In the genomic region with DNA sequence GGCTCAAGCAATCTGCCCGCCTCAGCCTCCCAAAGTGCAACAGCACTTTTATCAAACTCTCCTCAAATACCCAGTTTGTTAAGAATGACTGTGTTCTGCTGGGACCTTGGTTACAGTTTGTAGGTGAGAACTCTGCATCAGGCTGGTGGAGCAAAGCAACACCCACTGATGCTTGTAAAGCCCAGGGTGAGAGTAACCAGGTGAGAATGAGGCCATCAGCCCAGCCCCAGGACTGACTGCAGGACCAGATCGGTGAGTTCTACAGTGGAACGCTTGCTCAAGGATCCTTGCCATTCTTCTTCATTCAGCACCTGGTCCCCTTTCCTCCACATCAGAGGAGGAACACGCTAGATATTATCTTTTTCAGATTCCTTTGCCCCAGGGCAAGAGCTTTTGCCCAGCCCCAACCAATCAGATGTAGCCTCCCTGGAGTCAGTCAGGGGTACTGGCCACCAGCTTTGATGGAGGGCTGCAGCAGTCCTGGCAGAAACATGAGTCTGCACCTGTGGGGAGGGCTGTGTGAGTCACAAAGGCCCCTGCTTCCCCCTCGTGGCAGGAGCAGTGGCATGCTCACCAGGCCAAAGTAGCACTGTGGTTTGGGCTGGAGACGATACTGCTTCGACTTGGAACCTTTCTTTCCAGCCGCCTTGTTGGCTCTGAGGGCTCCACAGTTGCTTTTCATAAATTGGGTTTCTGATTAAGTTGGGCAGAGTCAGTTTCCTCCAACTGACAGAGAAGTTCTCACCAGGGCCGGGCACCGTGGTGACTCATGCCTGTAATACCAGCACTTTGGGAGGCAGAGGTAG, we compare ENCODE assay signal across 8 cellular contexts. TPM values are rescaled to one million over a fixed set of nuclear protein-coding genes. Genes with fewer than 3 reads are reported as not detected.
DNase-seq lines count a peak whose midpoint lies in the region; TF ChIP-seq lines count a peak whose summit lies in the region.

No MANE protein-coding gene starts in this region.

- DNase-seq in NCI-H526 (lab: John Stamatoyannopoulos, UW) (peak; percentile 26 to 59), NCI-H526 treated with DMSO at 0.1 percent for 48 hours (lab: John Stamatoyannopoulos, UW) (no peak), ascending aorta (ENCODE audit: low spot score in 2 of 2) (peak; percentile 35 to 81), iPS-NIHi7 (ENCODE audit: extremely low spot score) (peak; percentile 96), occipital lobe (lab: John Stamatoyannopoulos, UW) (no peak)
- DNase-seq in T-helper 2 cell treated with Interferon-gamma antibody and Interleukin-4, amounts not matched to agents 5 μg/mL and 100 μg/mL, for 36 hours (ENCODE audit: low spot score), result peak; percentile 64
- peak; percentile 66 for DNase-seq in stimulated activated CD4-positive, alpha-beta T cell treated with anti-CD3 and anti-CD28 coated beads, Interleukin-4, amount 100 ng/mL, for 1 hour

- H3K27ac Mint-ChIP-seq in T-helper 2 cell treated with Interferon-gamma antibody and Interleukin-4, amounts not matched to agents 5 μg/mL and 100 μg/mL, for 36 hours, result peak overlapping the region; percentile 69

- H3K9me3 ChIP-seq in HUES48 (ENCODE audit: control insufficient read depth, insufficient read depth, low read length), result no peaks in the 10 kb centered on the region
- no peaks in the 10 kb centered on the region for H3K9me3 ChIP-seq in ascending aorta

- peak overlapping the region; percentile 51 for H3K4me3 Mint-ChIP-seq in T-helper 2 cell treated with Interferon-gamma antibody and Interleukin-4, amounts not matched to agents 5 μg/mL and 100 μg/mL, for 36 hours

- peaks cover 5% of the 10 kb centered on the region for H3K27me3 Mint-ChIP-seq in T-helper 2 cell treated with Interferon-gamma antibody and Interleukin-4, amounts not matched to agents 5 μg/mL and 100 μg/mL, for 36 hours (ENCODE audit: low read depth)

- H3K4me3 ChIP-seq in HUES48 (ENCODE audit: low read depth, low read length) (no peak overlapping the region), ascending aorta (no peak overlapping the region)

- intact Hi-C loops in ascending aorta (cut with DNase I), result loop anchor here (1.0 to 5.0 kb wide), 2 partner anchors 42 to 130 kb away; a partner anchor contains a TSS

- no peaks in the 10 kb centered on the region for H3K9me3 Mint-ChIP-seq in T-helper 2 cell treated with Interferon-gamma antibody and Interleukin-4, amounts not matched to agents 5 μg/mL and 100 μg/mL, for 36 hours

- peaks cover 32% of the 10 kb centered on the region for H3K4me1 ChIP-seq in HUES48 (ENCODE audit: control insufficient read depth, insufficient read depth, low read length)
- H3K4me1 ChIP-seq in ascending aorta, result peaks cover 0 to 23% of the 10 kb centered on the region in 2 donors

- H3K4me1 Mint-ChIP-seq in T-helper 2 cell treated with Interferon-gamma antibody and Interleukin-4, amounts not matched to agents 5 μg/mL and 100 μg/mL, for 36 hours (ENCODE audit: low read depth), result peaks cover 38% of the 10 kb centered on the region

- TF ChIP-seq CTCF in ascending aorta (IDR thresholded peaks at IDR 0.05), result peak; percentile 34 to 58 (median 52)

- H3K27me3 ChIP-seq in HUES48 (ENCODE audit: control insufficient read depth, insufficient read depth, low read length), result 0 out of 2 replicates have a peak, but pooled peaks cover 3% of the 10 kb centered on the region
- H3K27me3 ChIP-seq in ascending aorta, result no peaks in the 10 kb centered on the region

- peaks cover 3% of the 10 kb centered on the region for H3K36me3 Mint-ChIP-seq in T-helper 2 cell treated with Interferon-gamma antibody and Interleukin-4, amounts not matched to agents 5 μg/mL and 100 μg/mL, for 36 hours (ENCODE audit: low read depth)

- H3K27ac ChIP-seq in HUES48 (ENCODE audit: low read depth, low read length) (peak overlapping the region; percentile 36), ascending aorta (peak overlapping the region; percentile 69 to 76)

- H3K36me3 ChIP-seq in HUES48 (ENCODE audit: control insufficient read depth, insufficient read depth, low read length) (no peaks in the 10 kb centered on the region), ascending aorta (no peaks in the 10 kb centered on the region)

- H3K9ac ChIP-seq in HUES48 (ENCODE audit: low read depth, low read length), result no peak overlapping the region

RNA-seq across cellular contexts. Expression of a gene that starts 3.5 kb away (rescaled TPM):
- total RNA-seq in ascending aorta, result 218 TPM
- 72.5 TPM for total RNA-seq in occipital lobe

RNA-seq across cellular contexts. Expression of a gene that starts 49.1 kb away (rescaled TPM):
- 3.7 TPM for total RNA-seq in ascending aorta
- 19.2 TPM for total RNA-seq in occipital lobe

RNA-seq across cellular contexts. Expression of a gene that starts 56.1 kb away (rescaled TPM):
- total RNA-seq in ascending aorta, result not detected
- not detected for total RNA-seq in occipital lobe

Comparison
In these comparisons a context has a peak if more than half of its experiments do, and no peak if none do; other contexts are left out.
1. DNase-seq: peak in NCI-H526 (2 of 2), T-helper 2 cell treated with Interferon-gamma antibody and Interleukin-4, amounts not matched to agents 5 μg/mL and 100 μg/mL, for 36 hours (single experiment), ascending aorta (2 of 2), iPS-NIHi7 (single experiment) and stimulated activated CD4-positive, alpha-beta T cell treated with anti-CD3 and anti-CD28 coated beads, Interleukin-4, amount 100 ng/mL, for 1 hour (single experiment); none in NCI-H526 treated with DMSO at 0.1 percent for 48 hours (single experiment) and occipital lobe (single experiment).